8 cellular contexts compared by ENCODE assay signal in genomic region chr1:248857749-248858095, GRCh38. TPM values are rescaled to one million over a fixed set of nuclear protein-coding genes. Genes with fewer than 3 reads are reported as not detected.
DNase-seq lines count a peak whose midpoint lies in the region; ATAC-seq and TF ChIP-seq lines count a peak whose summit lies in the region.

No MANE protein-coding gene starts in this region.

- H3K4me2 ChIP-seq in Karpas-422 (ENCODE audit: low read depth, low read length, poor library complexity, severe bottlenecking), result peak overlapping the region; percentile 86

- H3K9me2 ChIP-seq in Karpas-422 (replicated peaks; ENCODE audit: insufficient read depth, low read length), result no peaks in the 10 kb centered on the region

- peaks cover 21% of the 10 kb centered on the region for H3K4me1 Mint-ChIP-seq in osteocyte (ENCODE audit: unreplicated experiment)

- TF ChIP-seq CTCF in osteocyte (IDR thresholded peaks at IDR 0.05), result no peak

- H3K9me3 Mint-ChIP-seq in osteocyte (ENCODE audit: unreplicated experiment), result no peaks in the 10 kb centered on the region

- H4K20me1 ChIP-seq in Karpas-422 (ENCODE audit: insufficient read depth, low read depth, low read length), result no peaks in the 10 kb centered on the region

- H3K4me3 ChIP-seq in GM08714 (ENCODE audit: low read length), result peak overlapping the region; percentile 73; the same call in 1 of the 2 replicates
- peak overlapping the region; percentile 86 for H3K4me3 ChIP-seq in Karpas-422 (ENCODE audit: low read length)
- H3K4me3 ChIP-seq in endocrine pancreas (ENCODE audit: control insufficient read depth, insufficient read depth, low read length), result no peak overlapping the region

- H2AFZ ChIP-seq in Karpas-422 (ENCODE audit: low read length), result peak overlapping the region; percentile 74; the same call in 1 of the 2 replicates

- peak overlapping the region; percentile 85 for H3K4me3 Mint-ChIP-seq in osteocyte (ENCODE audit: unreplicated experiment)

- peaks cover 1% of the 10 kb centered on the region for H3K36me3 Mint-ChIP-seq in osteocyte (ENCODE audit: unreplicated experiment)

- H3K27me3 Mint-ChIP-seq in osteocyte (ENCODE audit: unreplicated experiment), result no peaks in the 10 kb centered on the region

- peaks cover 45% of the 10 kb centered on the region for H3K4me1 ChIP-seq in Karpas-422 (ENCODE audit: low read length)
- H3K4me1 ChIP-seq in endocrine pancreas (ENCODE audit: control insufficient read depth, insufficient read depth, low read length), result no peaks in the 10 kb centered on the region

- ATAC-seq in HG03354 (IDR thresholded peaks at IDR 0.05; ENCODE audit: poor library complexity, severe bottlenecking, unreplicated experiment), result no peak

- H3K79me2 ChIP-seq in Karpas-422 (ENCODE audit: low read length), result peaks cover 31% of the 10 kb centered on the region

- peak overlapping the region; percentile 88 for H3K27ac Mint-ChIP-seq in osteocyte (ENCODE audit: unreplicated experiment)

- peak overlapping the region; percentile 65 for H3K27ac ChIP-seq in Karpas-422 (ENCODE audit: low read length)

- H3K27me3 ChIP-seq in Karpas-422 (ENCODE audit: low read length) (no peaks in the 10 kb centered on the region), endocrine pancreas (ENCODE audit: control insufficient read depth, insufficient read depth, low read length) (no peaks in the 10 kb centered on the region)

- H3K9me3 ChIP-seq in Karpas-422 (ENCODE audit: low read length) (no peaks in the 10 kb centered on the region), endocrine pancreas (ENCODE audit: control insufficient read depth, low read length) (no peaks in the 10 kb centered on the region)

- peaks cover 12% of the 10 kb centered on the region for H3K36me3 ChIP-seq in Karpas-422 (ENCODE audit: insufficient read depth, low read length)
- H3K36me3 ChIP-seq in endocrine pancreas (ENCODE audit: control insufficient read depth, insufficient read depth, low read length), result no peaks in the 10 kb centered on the region

- no peak for DNase-seq in Karpas-422
- DNase-seq in osteocyte (ENCODE audit: extremely low spot score, unreplicated experiment), result peak; percentile 60
- no peak for DNase-seq in SK-N-DZ (ENCODE audit: low spot score)
- no peak for DNase-seq in AG08396 (ENCODE audit: low spot score)
- no peak for DNase-seq in ecto neural progenitor cell (ENCODE audit: low spot score)

- peak overlapping the region; percentile 97 for H3K9ac ChIP-seq in Karpas-422 (ENCODE audit: low read length)
- H3K9ac ChIP-seq in endocrine pancreas (ENCODE audit: control insufficient read depth, insufficient read depth, low read length), result peak overlapping the region; percentile 79

RNA-seq across cellular contexts. Expression of gene ZNF692, which starts 1.2 kb away (rescaled TPM):
- total RNA-seq in Karpas-422 (2014; rRNA removed; shearing (Covaris generic); ENCODE audit: low replicate concordance), result 27.2 and 62.6 TPM in 2 replicates
- total RNA-seq in osteocyte, result 32.1 and 39.9 TPM in 2 replicates
- 62.9 and 67.6 TPM in 2 replicates for polyA plus RNA-seq in SK-N-DZ (2014; cell fraction: cytosol; rRNA removed)
- polyA plus RNA-seq in SK-N-DZ (2014; cell fraction: nucleus; rRNA removed), result 647 and 744 TPM in 2 replicates

RNA-seq across cellular contexts. Expression of gene ZNF672, which starts 19.7 kb away (rescaled TPM):
- total RNA-seq in Karpas-422 (2014; rRNA removed; shearing (Covaris generic); ENCODE audit: low replicate concordance), result 16.7 and 38.3 TPM in 2 replicates
- total RNA-seq in osteocyte, result 21.1 and 24.1 TPM in 2 replicates
- polyA plus RNA-seq in SK-N-DZ (2014; cell fraction: cytosol; rRNA removed), result 18.8 and 21.4 TPM in 2 replicates
- 13.1 and 16.4 TPM in 2 replicates for polyA plus RNA-seq in SK-N-DZ (2014; cell fraction: nucleus; rRNA removed)

RNA-seq across cellular contexts. Expression of gene SH3BP5L, which starts 32.0 kb away (rescaled TPM):
- total RNA-seq in Karpas-422 (2014; rRNA removed; shearing (Covaris generic); ENCODE audit: low replicate concordance), result 14.6 and 24.1 TPM in 2 replicates
- 32.4 and 33.2 TPM in 2 replicates for total RNA-seq in osteocyte
- polyA plus RNA-seq in SK-N-DZ (2014; cell fraction: cytosol; rRNA removed), result 24.7 and 25.2 TPM in 2 replicates
- 20.2 and 23.8 TPM in 2 replicates for polyA plus RNA-seq in SK-N-DZ (2014; cell fraction: nucleus; rRNA removed)

RNA-seq across cellular contexts. Expression of gene PGBD2, which starts 48.3 kb away (rescaled TPM):
- 6.1 and 6.9 TPM in 2 replicates for total RNA-seq in Karpas-422 (2014; rRNA removed; shearing (Covaris generic); ENCODE audit: low replicate concordance)
- 8.3 and 9.4 TPM in 2 replicates for total RNA-seq in osteocyte
- polyA plus RNA-seq in SK-N-DZ (2014; cell fraction: cytosol; rRNA removed), result 5.9 and 8.3 TPM in 2 replicates
- 10.7 and 13.3 TPM in 2 replicates for polyA plus RNA-seq in SK-N-DZ (2014; cell fraction: nucleus; rRNA removed)
